ENCODE assay signal across 1 cellular context in genomic region chr7:129388353-129389098, GRCh38.
TF ChIP-seq lines count a peak whose summit lies in the region.

No MANE protein-coding gene starts in this region.

TF ChIP-seq in GM23338, 12 proteins besides CTCF, POLR2A, EP300 and RAD21 (continued from another document):
- no peak for TF ChIP-seq ZNF462 (CRISPR knock-in tag; IDR thresholded peaks at IDR 0.05)
TF ChIP-seq in GM23338: peak in this region for 0.
